Comparison of ENCODE assay signal across 1 cellular context in the genomic region with DNA sequence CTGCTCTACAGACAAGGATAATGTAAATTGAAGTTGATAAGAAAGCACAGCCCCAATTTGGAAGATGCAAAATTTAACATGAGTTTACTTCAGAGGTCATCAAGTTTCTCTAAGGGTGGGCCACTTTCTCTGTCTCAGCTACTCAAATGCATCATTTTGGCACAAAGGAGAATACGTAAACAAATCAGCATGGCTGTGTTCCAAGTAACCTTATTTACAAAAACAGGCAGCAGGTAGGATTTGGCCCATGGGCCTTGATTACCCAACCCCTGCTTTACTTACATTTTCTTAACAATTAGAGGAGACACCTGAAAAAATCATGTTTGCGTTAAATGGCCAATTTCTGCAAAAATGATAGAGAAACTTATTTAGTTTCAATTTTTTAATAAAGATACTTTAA.
TF ChIP-seq lines count a peak whose summit lies in the region.

No MANE protein-coding gene starts in this region.

TF ChIP-seq in HepG2, 621 proteins besides CTCF, POLR2A, EP300 and RAD21 (continued from another document):
- TF ChIP-seq, protein P1, sequence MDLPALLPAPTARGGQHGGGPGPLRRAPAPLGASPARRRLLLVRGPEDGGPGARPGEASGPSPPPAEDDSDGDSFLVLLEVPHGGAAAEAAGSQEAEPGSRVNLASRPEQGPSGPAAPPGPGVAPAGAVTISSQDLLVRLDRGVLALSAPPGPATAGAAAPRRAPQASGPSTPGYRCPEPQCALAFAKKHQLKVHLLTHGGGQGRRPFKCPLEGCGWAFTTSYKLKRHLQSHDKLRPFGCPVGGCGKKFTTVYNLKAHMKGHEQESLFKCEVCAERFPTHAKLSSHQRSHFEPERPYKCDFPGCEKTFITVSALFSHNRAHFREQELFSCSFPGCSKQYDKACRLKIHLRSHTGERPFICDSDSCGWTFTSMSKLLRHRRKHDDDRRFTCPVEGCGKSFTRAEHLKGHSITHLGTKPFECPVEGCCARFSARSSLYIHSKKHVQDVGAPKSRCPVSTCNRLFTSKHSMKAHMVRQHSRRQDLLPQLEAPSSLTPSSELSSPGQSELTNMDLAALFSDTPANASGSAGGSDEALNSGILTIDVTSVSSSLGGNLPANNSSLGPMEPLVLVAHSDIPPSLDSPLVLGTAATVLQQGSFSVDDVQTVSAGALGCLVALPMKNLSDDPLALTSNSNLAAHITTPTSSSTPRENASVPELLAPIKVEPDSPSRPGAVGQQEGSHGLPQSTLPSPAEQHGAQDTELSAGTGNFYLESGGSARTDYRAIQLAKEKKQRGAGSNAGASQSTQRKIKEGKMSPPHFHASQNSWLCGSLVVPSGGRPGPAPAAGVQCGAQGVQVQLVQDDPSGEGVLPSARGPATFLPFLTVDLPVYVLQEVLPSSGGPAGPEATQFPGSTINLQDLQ (CRISPR knock-in tag; IDR thresholded peaks at IDR 0.05): no peak
- TF ChIP-seq, protein P2, sequence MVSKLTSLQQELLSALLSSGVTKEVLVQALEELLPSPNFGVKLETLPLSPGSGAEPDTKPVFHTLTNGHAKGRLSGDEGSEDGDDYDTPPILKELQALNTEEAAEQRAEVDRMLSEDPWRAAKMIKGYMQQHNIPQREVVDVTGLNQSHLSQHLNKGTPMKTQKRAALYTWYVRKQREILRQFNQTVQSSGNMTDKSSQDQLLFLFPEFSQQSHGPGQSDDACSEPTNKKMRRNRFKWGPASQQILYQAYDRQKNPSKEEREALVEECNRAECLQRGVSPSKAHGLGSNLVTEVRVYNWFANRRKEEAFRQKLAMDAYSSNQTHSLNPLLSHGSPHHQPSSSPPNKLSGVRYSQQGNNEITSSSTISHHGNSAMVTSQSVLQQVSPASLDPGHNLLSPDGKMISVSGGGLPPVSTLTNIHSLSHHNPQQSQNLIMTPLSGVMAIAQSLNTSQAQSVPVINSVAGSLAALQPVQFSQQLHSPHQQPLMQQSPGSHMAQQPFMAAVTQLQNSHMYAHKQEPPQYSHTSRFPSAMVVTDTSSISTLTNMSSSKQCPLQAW (CRISPR knock-in tag; IDR thresholded peaks at IDR 0.05): no peak
- no peak for TF ChIP-seq ZNF331 (CRISPR knock-in tag; IDR thresholded peaks at IDR 0.05)
- TF ChIP-seq, protein P3, sequence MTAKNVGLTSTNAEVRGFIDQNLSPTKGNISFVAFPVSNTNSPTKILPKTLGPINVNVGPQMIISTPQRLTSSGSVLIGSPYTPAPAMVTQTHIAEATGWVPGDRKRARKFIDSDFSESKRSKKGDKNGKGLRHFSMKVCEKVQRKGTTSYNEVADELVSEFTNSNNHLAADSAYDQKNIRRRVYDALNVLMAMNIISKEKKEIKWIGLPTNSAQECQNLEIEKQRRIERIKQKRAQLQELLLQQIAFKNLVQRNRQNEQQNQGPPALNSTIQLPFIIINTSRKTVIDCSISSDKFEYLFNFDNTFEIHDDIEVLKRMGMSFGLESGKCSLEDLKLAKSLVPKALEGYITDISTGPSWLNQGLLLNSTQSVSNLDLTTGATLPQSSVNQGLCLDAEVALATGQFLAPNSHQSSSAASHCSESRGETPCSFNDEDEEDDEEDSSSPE (CRISPR knock-in tag; IDR thresholded peaks at IDR 0.05): no peak
- TF ChIP-seq SMC3 (IDR thresholded peaks at IDR 0.05; ENCODE audit: low read length): no peak
TF ChIP-seq in HepG2: peak in this region for 0.
